28 cellular contexts compared by ENCODE assay signal in genomic region chr7:80677629-80678028, GRCh38. TPM values are rescaled to one million over a fixed set of nuclear protein-coding genes. Genes with fewer than 3 reads are reported as not detected.
"Had no signal": no experiment of that assay in that cellular context is flagged by ENCODE, and none has a peak within 500 bp of the region (broad histone marks: within the 10 kb centered on the region; RNA-seq: fewer than 3 reads in every experiment).

No MANE protein-coding gene starts in this region.

- H3K4me1 ChIP-seq: adrenal gland, ascending aorta, esophagus squamous epithelium, prostate gland had no signal

- H3K36me3 Mint-ChIP-seq: activated naive CD8-positive, alpha-beta T cell; natural killer cell treated with Interleukin-12 subunit alpha and Interleukin-12 subunit beta and Interleukin-15 and Interleukin-18, amount 100 ng/mL, for 72 hours had no signal

- H3K27ac Mint-ChIP-seq: activated B cell treated with CpG ODN at 0.5 μM for 24 hours; activated CD4-positive, alpha-beta T cell treated with anti-CD3 and anti-CD28 coated beads for 36 hours; activated naive CD8-positive, alpha-beta T cell; activated T-helper 2 cell treated with anti-CD3 and anti-CD28 coated beads, Interferon-gamma antibody, Interleukin-2, Interleukin-4, amounts not matched to agents 10 μg/mL and 5 μg/mL and 100 μg/mL, durations not matched to agents 14 hours and 24 hours and 36 hours; effector memory CD8-positive, alpha-beta T cell; natural killer cell treated with Interleukin-12 subunit alpha and Interleukin-12 subunit beta and Interleukin-15 and Interleukin-18, amount 100 ng/mL, for 72 hours; T-helper 17 cell had no signal

- H3K9me3 ChIP-seq: adrenal gland, ascending aorta, esophagus squamous epithelium, neutrophil, ovary, prostate gland, upper lobe of left lung had no signal

- H3K4me3 Mint-ChIP-seq: activated B cell treated with CpG ODN at 0.5 μM for 24 hours; activated CD4-positive, alpha-beta T cell treated with anti-CD3 and anti-CD28 coated beads for 36 hours; activated naive CD8-positive, alpha-beta T cell; activated T-cell treated with anti-CD3 and anti-CD28 coated beads, Interleukin-2, amount 50 U/mL, for 4 hours; effector memory CD8-positive, alpha-beta T cell; natural killer cell treated with Interleukin-12 subunit alpha and Interleukin-12 subunit beta and Interleukin-15 and Interleukin-18, amount 100 ng/mL, for 72 hours; T-helper 17 cell had no signal

- H2AFZ ChIP-seq: hepatocyte had no signal

- DNase-seq: activated B cell treated with CpG ODN at 0.5 μM for 24 hours; activated CD4-positive, alpha-beta T cell treated with anti-CD3 and anti-CD28 coated beads for 36 hours; activated CD4-positive, alpha-beta T cell treated with anti-CD3 and anti-CD28 coated beads, Interleukin-2, amount 50 U/mL, for 4 hours; activated CD8-positive, alpha-beta memory T cell treated with anti-CD3 and anti-CD28 coated beads for 24 hours; activated CD8-positive, alpha-beta memory T cell treated with anti-CD3 and anti-CD28 coated beads, Interleukin-2, amount 50 U/mL, for 4 hours; activated naive CD4-positive, alpha-beta T cell; activated T-cell treated with anti-CD3 and anti-CD28 coated beads, Interleukin-2, amount 50 U/mL, for 4 hours; adrenal gland; brain microvascular endothelial cell; central memory CD4-positive, alpha-beta T cell; dorsolateral prefrontal cortex; effector memory CD8-positive, alpha-beta T cell; esophagus squamous epithelium; glutamatergic neuron; left ventricle myocardium superior; midbrain; ovary; stimulated activated CD4-positive, alpha-beta T cell treated with anti-CD3 and anti-CD28 coated beads, Interleukin-4, amount 100 ng/mL, for 24 hours; stimulated activated naive CD4-positive, alpha-beta T cell treated with Interleukin-2 at 50 U/mL for 16 hours; T-helper 17 cell; upper lobe of left lung had no signal

- H3K79me2 ChIP-seq: hepatocyte had no signal

- H3K4me3 ChIP-seq: adrenal gland, ascending aorta, dorsolateral prefrontal cortex, esophagus squamous epithelium, hepatocyte, ovary, prostate gland, upper lobe of left lung had no signal

- H3K4me1 Mint-ChIP-seq: activated CD4-positive, alpha-beta T cell treated with anti-CD3 and anti-CD28 coated beads for 36 hours; T-helper 17 cell had no signal

- H3K27me3 Mint-ChIP-seq: activated B cell treated with CpG ODN at 0.5 μM for 24 hours; activated CD4-positive, alpha-beta T cell treated with anti-CD3 and anti-CD28 coated beads for 36 hours; activated naive CD8-positive, alpha-beta T cell; effector memory CD8-positive, alpha-beta T cell; natural killer cell treated with Interleukin-12 subunit alpha and Interleukin-12 subunit beta and Interleukin-15 and Interleukin-18, amount 100 ng/mL, for 72 hours; T-helper 17 cell had no signal

- H3K36me3 ChIP-seq: adrenal gland, ascending aorta, brain microvascular endothelial cell, esophagus squamous epithelium, neutrophil, ovary, prostate gland had no signal

- ATAC-seq: activated CD4-positive, alpha-beta T cell treated with anti-CD3 and anti-CD28 coated beads for 36 hours; activated T-cell treated with anti-CD3 and anti-CD28 coated beads, Interleukin-2, amount 50 U/mL, for 4 hours; effector memory CD8-positive, alpha-beta T cell; left ventricle myocardium superior; natural killer cell treated with Interleukin-12 subunit alpha and Interleukin-12 subunit beta and Interleukin-15 and Interleukin-18, amount 100 ng/mL, for 72 hours; T-helper 17 cell had no signal

- H3K9me3 Mint-ChIP-seq: activated B cell treated with CpG ODN at 0.5 μM for 24 hours; activated T-cell treated with anti-CD3 and anti-CD28 coated beads, Interleukin-2, amount 50 U/mL, for 4 hours; activated T-helper 2 cell treated with anti-CD3 and anti-CD28 coated beads, Interferon-gamma antibody, Interleukin-2, Interleukin-4, amounts not matched to agents 10 μg/mL and 5 μg/mL and 100 μg/mL, durations not matched to agents 14 hours and 24 hours and 36 hours; natural killer cell treated with Interleukin-12 subunit alpha and Interleukin-12 subunit beta and Interleukin-15 and Interleukin-18, amount 100 ng/mL, for 72 hours had no signal

- H3K27ac ChIP-seq: adrenal gland, ascending aorta, brain microvascular endothelial cell, dorsolateral prefrontal cortex, esophagus squamous epithelium, neutrophil, ovary, prostate gland, upper lobe of left lung had no signal

- H3K27me3 ChIP-seq: adrenal gland, ascending aorta, brain microvascular endothelial cell, dorsolateral prefrontal cortex, esophagus squamous epithelium, hepatocyte, neutrophil, ovary, upper lobe of left lung had no signal

RNA-seq across cellular contexts. Expression of gene CD36, which starts 39.2 kb away (rescaled TPM):
- total RNA-seq: activated CD4-positive, alpha-beta T cell treated with anti-CD3 and anti-CD28 coated beads for 36 hours; activated T-helper 2 cell treated with anti-CD3 and anti-CD28 coated beads, Interferon-gamma antibody, Interleukin-2, Interleukin-4, amounts not matched to agents 10 μg/mL and 5 μg/mL and 100 μg/mL, durations not matched to agents 14 hours and 24 hours and 36 hours; natural killer cell treated with Interleukin-12 subunit alpha and Interleukin-12 subunit beta and Interleukin-15 and Interleukin-18, amount 100 ng/mL, for 72 hours had no signal
